Comparison of ENCODE assay signal across 11 cellular contexts in genomic region chr7:22121702-22122474, GRCh38.
DNase-seq lines count a peak whose midpoint lies in the region; ATAC-seq, FAIRE-seq and TF ChIP-seq lines count a peak whose summit lies in the region.
"Had no signal": no experiment of that assay in that cellular context is flagged by ENCODE, and none has a peak within 500 bp of the region (broad histone marks: within the 10 kb centered on the region; RNA-seq: fewer than 3 reads in every experiment).

No MANE protein-coding gene starts in this region.

- no peaks in the 10 kb centered on the region for H3K36me3 Mint-ChIP-seq in activated CD4-positive, alpha-beta T cell treated with anti-CD3 and anti-CD28 coated beads for 36 hours (ENCODE audit: low read depth)
- no peaks in the 10 kb centered on the region for H3K36me3 Mint-ChIP-seq in T-cell

- H3K4me3 ChIP-seq in fibroblast of the aortic adventitia (ENCODE audit: low read depth, low read length): no peak overlapping the region
- H3K4me3 ChIP-seq in pancreas: no peak overlapping the region
- H3K4me3 ChIP-seq: A549 had no signal

- peak; percentile 19 for DNase-seq in activated CD4-positive, alpha-beta T cell treated with anti-CD3 and anti-CD28 coated beads for 36 hours
- DNase-seq in activated CD4-positive, alpha-beta T cell treated with anti-CD3 and anti-CD28 coated beads for 4 hours: no peak
- peak in 1 of 34 experiments; percentile 6 for DNase-seq in T-cell
- peak; percentile 76 for DNase-seq in fibroblast of the aortic adventitia (ENCODE audit: low read depth)
- DNase-seq in pancreas: no peak
- no peak for DNase-seq in NCI-H187 treated with DMSO at 0.1 percent for 48 hours (lab: John Stamatoyannopoulos, UW)
- no peak for DNase-seq in NCI-H1105 treated with DMSO at 0.1 percent for 48 hours (lab: John Stamatoyannopoulos, UW)
- no peak for DNase-seq in activated CD4-positive, CD25-positive, alpha-beta regulatory T cell treated with anti-CD3 and anti-CD28 coated beads, Interleukin-2, amount 50 U/mL, for 72 hours
- DNase-seq: NCI-H2029 had no signal

- H3K4me3 Mint-ChIP-seq in activated CD4-positive, alpha-beta T cell treated with anti-CD3 and anti-CD28 coated beads for 36 hours: peak overlapping the region; percentile 7
- H3K4me3 Mint-ChIP-seq in T-cell: peak overlapping the region in 2 of 3 donors; percentile 1 to 66
- H3K4me3 Mint-ChIP-seq: dendritic cell treated with granulocyte-macrophage colony-stimulating factor and Interleukin-4, amounts not matched to agents 40 ng/mL and 50 ng/mL, for 4 days had no signal

- ATAC-seq in activated CD4-positive, alpha-beta T cell treated with anti-CD3 and anti-CD28 coated beads for 36 hours: peak; percentile 57
- ATAC-seq in T-cell (replicated peaks in 1 of 4) (peak in 3 of 4 experiments; percentile 45 to 53 (median 52)), pancreas (peak in 3 of 4 donors; percentile 28 to 58 (median 40))
- ATAC-seq: A549 had no signal

- H3K27me3 ChIP-seq in pancreas: no peaks in the 10 kb centered on the region

- H3K4me1 ChIP-seq in pancreas: no peaks in the 10 kb centered on the region
- H3K4me1 ChIP-seq: A549 had no signal

- 51 to 53% methylated on average over 8 of the region's 8 CpGs for WGBS in pancreas, 2 donors

- no peak for FAIRE-seq in pancreas (lab: Jason Lieb, UNC)
- FAIRE-seq: A549 had no signal

- H3K36me3 ChIP-seq in pancreas: peaks cover 0 to 23% (median 7%) of the 10 kb centered on the region in 3 donors

- no peak overlapping the region for H3K27ac Mint-ChIP-seq in activated CD4-positive, alpha-beta T cell treated with anti-CD3 and anti-CD28 coated beads for 36 hours
- no peak overlapping the region for H3K27ac Mint-ChIP-seq in T-cell
- H3K27ac Mint-ChIP-seq: dendritic cell treated with granulocyte-macrophage colony-stimulating factor and Interleukin-4, amounts not matched to agents 40 ng/mL and 50 ng/mL, for 4 days had no signal

- CTCF ChIA-PET in activated CD4-positive, alpha-beta T cell treated with anti-CD3 and anti-CD28 coated beads for 36 hours (lab: Charles Lee): interaction anchor here (1.0 kb wide), 1 partner anchor 12 kb away, joined by 5 read pairs; no protein-coding TSS in a partner anchor
- CTCF ChIA-PET in T-cell (lab: Charles Lee): interaction anchor here in 1 of 2 donors (0.9 kb wide), 1 partner anchor 11 kb away, joined by 3 read pairs; no protein-coding TSS in a partner anchor

- H3K4me1 Mint-ChIP-seq in activated CD4-positive, alpha-beta T cell treated with anti-CD3 and anti-CD28 coated beads for 36 hours: peaks cover 8% of the 10 kb centered on the region
- peaks cover 8 to 13% (median 9%) of the 10 kb centered on the region in 3 donors for H3K4me1 Mint-ChIP-seq in T-cell

- intact Hi-C loops in activated CD4-positive, alpha-beta T cell treated with anti-CD3 and anti-CD28 coated beads for 36 hours (cut with DNase I, micrococcal nuclease): no loop called here
- intact Hi-C loops in pancreas (cut with DNase I): no loop called here

- H3K27ac ChIP-seq in pancreas: no peak overlapping the region
- H3K27ac ChIP-seq: A549 had no signal

- TF ChIP-seq CTCF in fibroblast of the aortic adventitia (IDR thresholded peaks at IDR 0.05; ENCODE audit: insufficient read depth, low read length) (no peak), pancreas (IDR thresholded peaks at IDR 0.05) (no peak)

- H3K27me3 Mint-ChIP-seq in activated CD4-positive, alpha-beta T cell treated with anti-CD3 and anti-CD28 coated beads for 36 hours: peaks cover 7% of the 10 kb centered on the region
- H3K27me3 Mint-ChIP-seq in T-cell: peaks cover 3 to 17% of the 10 kb centered on the region in 2 donors

- H3K9me3 ChIP-seq in pancreas: no peaks in the 10 kb centered on the region
- H3K9me3 ChIP-seq: A549 had no signal

- no peaks in the 10 kb centered on the region for H3K9me3 Mint-ChIP-seq in activated CD4-positive, alpha-beta T cell treated with anti-CD3 and anti-CD28 coated beads for 36 hours (ENCODE audit: low read depth)
- no peaks in the 10 kb centered on the region for H3K9me3 Mint-ChIP-seq in T-cell
- H3K9me3 Mint-ChIP-seq: dendritic cell treated with granulocyte-macrophage colony-stimulating factor and Interleukin-4, amounts not matched to agents 40 ng/mL and 50 ng/mL, for 4 days had no signal

- POLR2A ChIA-PET in activated CD4-positive, alpha-beta T cell treated with anti-CD3 and anti-CD28 coated beads for 36 hours (lab: Charles Lee): no interaction called here
- POLR2A ChIA-PET in T-cell (lab: Charles Lee): no interaction called here

Comparison
In these comparisons a context has a peak if more than half of its experiments do, and no peak if none do; other contexts are left out.
1. DNase-seq: peak in activated CD4-positive, alpha-beta T cell treated with anti-CD3 and anti-CD28 coated beads for 36 hours (single experiment) and fibroblast of the aortic adventitia (single experiment); none in activated CD4-positive, alpha-beta T cell treated with anti-CD3 and anti-CD28 coated beads for 4 hours (0 of 2), pancreas (0 of 6), NCI-H187 treated with DMSO at 0.1 percent for 48 hours (single experiment), NCI-H1105 treated with DMSO at 0.1 percent for 48 hours (single experiment) and activated CD4-positive, CD25-positive, alpha-beta regulatory T cell treated with anti-CD3 and anti-CD28 coated beads, Interleukin-2, amount 50 U/mL, for 72 hours (single experiment).
2. Peak in every context shown above with its lines, with median percentiles within 50 percentile points of each other: ATAC-seq.